ENCODE assay signal across 12 cellular contexts in the genomic region with DNA sequence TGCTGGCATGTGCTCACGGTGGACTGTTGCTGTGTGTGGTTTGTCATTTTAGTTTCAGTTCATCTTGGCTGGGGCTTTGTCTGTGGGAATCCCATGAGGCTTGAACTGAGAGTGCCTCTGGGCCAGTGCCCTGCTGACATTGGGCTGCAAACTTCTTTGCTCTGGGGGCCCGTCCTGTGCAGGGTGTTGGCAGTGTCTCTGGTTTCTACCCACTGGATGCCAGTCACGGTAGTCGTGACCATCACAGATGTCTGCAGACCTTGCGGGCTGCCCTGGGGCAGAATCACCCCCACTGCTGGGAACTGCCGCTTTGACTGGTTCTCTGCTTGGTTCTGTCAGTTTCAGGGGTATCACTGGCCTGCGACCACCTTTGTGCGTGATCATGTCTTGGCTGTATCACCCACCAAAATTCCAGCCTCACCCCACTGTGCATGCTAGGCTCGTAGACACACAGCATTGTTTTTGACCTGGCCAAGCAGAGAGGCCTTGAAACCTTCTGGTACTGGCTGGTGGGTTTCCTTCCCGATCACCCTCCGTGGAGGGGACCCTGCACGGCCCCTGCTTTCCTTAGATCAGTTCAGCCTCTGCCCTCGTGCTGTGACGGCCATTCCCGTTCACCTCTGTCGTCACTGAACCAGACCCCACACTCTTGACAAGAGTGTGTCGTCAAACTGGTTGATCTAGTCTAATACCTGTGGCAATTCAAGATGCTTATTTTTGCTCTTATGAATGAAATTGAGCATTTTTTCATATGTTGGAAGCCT. TPM values are rescaled to one million over a fixed set of nuclear protein-coding genes. Genes with fewer than 3 reads are reported as not detected.
DNase-seq lines count a peak whose midpoint lies in the region; ATAC-seq and TF ChIP-seq lines count a peak whose summit lies in the region.
"Had no signal": no experiment of that assay in that cellular context is flagged by ENCODE, and none has a peak within 500 bp of the region (broad histone marks: within the 10 kb centered on the region; RNA-seq: fewer than 3 reads in every experiment).

No MANE protein-coding gene starts in this region.

- H3F3A ChIP-seq in DOHH2 (ENCODE audit: control insufficient read depth, insufficient read depth) = peaks cover 5% of the 10 kb centered on the region

- peak; percentile 82 for ATAC-seq in GM19395 (IDR thresholded peaks at IDR 0.05; ENCODE audit: unreplicated experiment)
- peak; percentile 62 for ATAC-seq in HG03175 (IDR thresholded peaks at IDR 0.05; ENCODE audit: unreplicated experiment)
- no peak for ATAC-seq in HG03439 (IDR thresholded peaks at IDR 0.05; ENCODE audit: unreplicated experiment)

- H3K4me2 ChIP-seq in DOHH2 (ENCODE audit: low read length) = peak overlapping the region; percentile 57

- no peaks in the 10 kb centered on the region for H3K79me2 ChIP-seq in DOHH2 (ENCODE audit: control insufficient read depth, low read length)

- DNase-seq in esophagus muscularis mucosa (ENCODE audit: extremely low spot score) (peak; percentile 90), nucleus accumbens (lab: John Stamatoyannopoulos, UW) (no peak), NCI-H1417 treated with DMSO at 0.1 percent for 48 hours (lab: John Stamatoyannopoulos, UW) (no peak), NCI-H1694 treated with DMSO at 0.1 percent for 48 hours (lab: John Stamatoyannopoulos, UW) (no peak)
- DNase-seq: caudate nucleus had no signal

- H3K27ac ChIP-seq in DOHH2 (ENCODE audit: low read depth, low read length) = no peak overlapping the region
- no peak overlapping the region for H3K27ac ChIP-seq in esophagus muscularis mucosa (replicated peaks in 1 of 4)
- H3K27ac ChIP-seq: HL-60 had no signal

- H3K27me3 ChIP-seq in DOHH2 (ENCODE audit: control insufficient read depth, low read length) (no peaks in the 10 kb centered on the region), esophagus muscularis mucosa (peaks cover 0 to 54% (median 0%) of the 10 kb centered on the region in 4 donors)

- H3K4me3 ChIP-seq in DOHH2 (ENCODE audit: low read length) = peak overlapping the region; percentile 22; the same call in 1 of the 2 replicates
- H3K4me3 ChIP-seq in esophagus muscularis mucosa = no peak overlapping the region

- WGBS in esophagus muscularis mucosa = 85% methylated on average over 14 of the region's 17 CpGs

- H3K4me1 ChIP-seq in DOHH2 (ENCODE audit: control insufficient read depth, low read length) = peaks cover 20% of the 10 kb centered on the region
- H3K4me1 ChIP-seq in esophagus muscularis mucosa = peaks cover 0 to 15% (median 2%) of the 10 kb centered on the region in 4 donors

- no peaks in the 10 kb centered on the region for H3K36me3 ChIP-seq in DOHH2 (ENCODE audit: control insufficient read depth, low read length)
- no peaks in the 10 kb centered on the region for H3K36me3 ChIP-seq in esophagus muscularis mucosa

- no peak for TF ChIP-seq EP300 in esophagus muscularis mucosa (IDR thresholded peaks at IDR 0.05)

- intact Hi-C loops in esophagus muscularis mucosa (cut with DNase I) = no loop called here

- no peaks in the 10 kb centered on the region for H3K9me2 ChIP-seq in DOHH2 (replicated peaks; ENCODE audit: control insufficient read depth, low read length)

- TF ChIP-seq CTCF in DOHH2 (IDR thresholded peaks at IDR 0.05; ENCODE audit: low read depth, low read length, poor library complexity, severe bottlenecking) (no peak), esophagus muscularis mucosa (IDR thresholded peaks at IDR 0.05) (no peak)

- H3K9me3 ChIP-seq in DOHH2 (ENCODE audit: control insufficient read depth, insufficient read depth, low read length) = no peaks in the 10 kb centered on the region
- H3K9me3 ChIP-seq in esophagus muscularis mucosa = no peaks in the 10 kb centered on the region

- no peaks in the 10 kb centered on the region for H4K20me1 ChIP-seq in DOHH2 (ENCODE audit: control insufficient read depth, insufficient read depth, low read depth, low read length)

- no peak for TF ChIP-seq POLR2A in esophagus muscularis mucosa (IDR thresholded peaks at IDR 0.05; ENCODE audit: low read depth)

RNA-seq across cellular contexts. Expression of gene KCNG2, which starts 57.6 kb away (rescaled TPM):
- 1 to 10 TPM in 1 of 4 donors, not detected in 3; 1.7 TPM for total RNA-seq in esophagus muscularis mucosa
- total RNA-seq: activated CD8-positive, alpha-beta memory T cell treated with anti-CD3 and anti-CD28 coated beads for 36 hours; Daoy had no signal
